ENCODE assay signal across 17 cellular contexts in genomic region chr9:121895274-121895835, GRCh38.
"Had no signal": no experiment of that assay in that cellular context is flagged by ENCODE, and none has a peak within 500 bp of the region (broad histone marks: within the 10 kb centered on the region; RNA-seq: fewer than 3 reads in every experiment).

No MANE protein-coding gene starts in this region.

- H3K4me3 Mint-ChIP-seq: activated CD4-positive, alpha-beta T cell treated with anti-CD3 and anti-CD28 coated beads, Interleukin-2, amount 10 ng/mL, durations not matched to agents 24 days and 14 days; activated CD8-positive, alpha-beta T cell treated with anti-CD3 and anti-CD28 coated beads for 36 hours; natural killer cell had no signal

- H3K4me1 ChIP-seq: esophagus squamous epithelium, parathyroid adenoma had no signal

- ATAC-seq: activated CD8-positive, alpha-beta T cell treated with anti-CD3 and anti-CD28 coated beads for 36 hours; natural killer cell had no signal

- H3K27ac Mint-ChIP-seq: activated CD4-positive, alpha-beta T cell treated with anti-CD3 and anti-CD28 coated beads, Interleukin-2, amount 10 ng/mL, durations not matched to agents 24 days and 14 days; activated CD8-positive, alpha-beta T cell treated with anti-CD3 and anti-CD28 coated beads for 36 hours; activated T-helper 2 cell treated with anti-CD3 and anti-CD28 coated beads, Interferon-gamma antibody, Interleukin-2, Interleukin-4, amounts not matched to agents 10 μg/mL and 5 μg/mL and 100 μg/mL, durations not matched to agents 14 hours and 24 hours and 36 hours; natural killer cell had no signal

- H3K4me1 Mint-ChIP-seq: activated CD4-positive, alpha-beta T cell treated with anti-CD3 and anti-CD28 coated beads, Interleukin-2, amount 10 ng/mL, durations not matched to agents 24 days and 14 days had no signal

- H3K4me3 ChIP-seq: esophagus squamous epithelium, heart right ventricle had no signal

- H3K9ac ChIP-seq: parathyroid adenoma had no signal

- H3K27ac ChIP-seq: esophagus squamous epithelium, heart right ventricle, neutrophil, parathyroid adenoma had no signal

- H3K27me3 ChIP-seq: esophagus squamous epithelium, heart right ventricle, neutrophil had no signal

- H3K36me3 ChIP-seq: esophagus squamous epithelium, heart right ventricle, neutrophil had no signal

- H3K9me3 Mint-ChIP-seq: activated CD4-positive, alpha-beta T cell treated with anti-CD3 and anti-CD28 coated beads, Interleukin-2, amount 10 ng/mL, durations not matched to agents 24 days and 14 days; activated T-helper 2 cell treated with anti-CD3 and anti-CD28 coated beads, Interferon-gamma antibody, Interleukin-2, Interleukin-4, amounts not matched to agents 10 μg/mL and 5 μg/mL and 100 μg/mL, durations not matched to agents 14 hours and 24 hours and 36 hours had no signal

- DNase-seq: activated CD4-positive, alpha-beta T cell treated with anti-CD3 and anti-CD28 coated beads, Interleukin-2, amount 10 ng/mL, durations not matched to agents 24 days and 14 days; activated CD8-positive, alpha-beta T cell treated with anti-CD3 and anti-CD28 coated beads for 36 hours; activated naive CD4-positive, alpha-beta T cell treated with Interleukin-2 at 50 U/mL for 16 hours; activated T-cell treated with anti-CD3 and anti-CD28 coated beads, Interleukin-2, amount 50 U/mL, for 1 hour; cortex of kidney; esophagus squamous epithelium; natural killer cell; stimulated activated CD4-positive, alpha-beta T cell treated with anti-CD3 and anti-CD28 coated beads, Interleukin-12 subunit alpha, Interleukin-12 subunit beta, amount 100 ng/mL, for 4 hours; stimulated activated CD4-positive, alpha-beta T cell treated with anti-CD3 and anti-CD28 coated beads, Interleukin-1b, Interleukin-23, amount 100 ng/mL, for 48 hours; stimulated activated CD8-positive, alpha-beta memory T cell treated with anti-CD3 and anti-CD28 coated beads, Interleukin-4, amount 100 ng/mL, for 48 hours; stimulated activated naive CD4-positive, alpha-beta T cell; T-helper 1 cell; T-helper 9 cell had no signal

- H2AFZ ChIP-seq: parathyroid adenoma had no signal

- H3K27me3 Mint-ChIP-seq: activated CD4-positive, alpha-beta T cell treated with anti-CD3 and anti-CD28 coated beads, Interleukin-2, amount 10 ng/mL, durations not matched to agents 24 days and 14 days; activated CD8-positive, alpha-beta T cell treated with anti-CD3 and anti-CD28 coated beads for 36 hours had no signal

- H3K79me2 ChIP-seq: parathyroid adenoma had no signal

- H3K9me3 ChIP-seq: neutrophil had no signal

- H3K36me3 Mint-ChIP-seq: natural killer cell had no signal
